In genomic region chr11:94563176-94563847, GRCh38 we compare ENCODE assay signal across 9 cellular contexts. TPM values are rescaled to one million over a fixed set of nuclear protein-coding genes. Genes with fewer than 3 reads are reported as not detected.
DNase-seq lines count a peak whose midpoint lies in the region; FAIRE-seq and TF ChIP-seq lines count a peak whose summit lies in the region.
"Had no signal": no experiment of that assay in that cellular context is flagged by ENCODE, and none has a peak within 500 bp of the region (broad histone marks: within the 10 kb centered on the region; RNA-seq: fewer than 3 reads in every experiment).

No MANE protein-coding gene starts in this region.

- no peak overlapping the region for H2AK5ac ChIP-seq in trophoblast cell (ENCODE audit: low read length)

- TF ChIP-seq CTCF in progenitor cell of endocrine pancreas (IDR thresholded peaks at IDR 0.05; ENCODE audit: unreplicated experiment) (no peak), kidney (IDR thresholded peaks at IDR 0.05; ENCODE audit: borderline replicate concordance, extremely low read depth, insufficient read depth) (no peak), GM10248 (IDR thresholded peaks at IDR 0.05; ENCODE audit: control extremely low read depth, extremely low read depth, low read depth, missing control alignments) (no peak)

- intact Hi-C loops in kidney (cut with DNase I): no loop called here

- H3K4me2 ChIP-seq in trophoblast cell (ENCODE audit: low read length): no peak overlapping the region

- DNase-seq in GM04503 (ENCODE audit: low read depth) (peak; percentile 58), RKO (ENCODE audit: low spot score) (peak; percentile 81), fibroblast of peridontal ligament (ENCODE audit: extremely low read depth) (peak; percentile 73), trophoblast cell (peak in 1 of 2 donors; percentile 47), progenitor cell of endocrine pancreas (ENCODE audit: low spot score, unreplicated experiment) (no peak), kidney (no peak), GM10248 (ENCODE audit: extremely low spot score) (no peak)
- DNase-seq in stimulated activated CD4-positive, alpha-beta T cell treated with anti-CD3 and anti-CD28 coated beads, Interleukin-2, amount 100 ng/mL, for 48 hours: no peak
- DNase-seq: SHP77 had no signal

- H3K4me1 Mint-ChIP-seq in progenitor cell of endocrine pancreas (ENCODE audit: low read depth): peaks cover 10% of the 10 kb centered on the region

- H3K9ac ChIP-seq in trophoblast cell (ENCODE audit: low read length) (no peak overlapping the region), kidney (ENCODE audit: low read length in 2 of 2) (no peak overlapping the region)

- CTCF ChIA-PET in GM10248 (lab: Yijun Ruan, JAX): interaction anchor here (0.9 to 1.0 kb wide), 2 partner anchors 11 to 16 kb away, joined by 3 read pairs; no protein-coding TSS in a partner anchor

- no peak overlapping the region for H3K4ac ChIP-seq in trophoblast cell (ENCODE audit: low read depth, low read length)

- no peaks in the 10 kb centered on the region for H3K27me3 Mint-ChIP-seq in progenitor cell of endocrine pancreas

- H2BK120ac ChIP-seq in trophoblast cell (ENCODE audit: insufficient read depth, low read length, poor library complexity): peak overlapping the region; percentile 6

- peaks cover 9 to 10% of the 10 kb centered on the region in 2 experiments for H3K4me1 ChIP-seq in trophoblast cell (ENCODE audit: control insufficient read depth in 1 of 2, insufficient read depth in 2 of 2, low read length in 2 of 2)
- no peaks in the 10 kb centered on the region for H3K4me1 ChIP-seq in kidney (ENCODE audit: control insufficient read depth in 1 of 2, insufficient read depth in 1 of 2, low read depth in 1 of 2, low read length in 2 of 2)

- no peak overlapping the region for H3K14ac ChIP-seq in trophoblast cell (ENCODE audit: low read length)

- no peak overlapping the region for H3K4me3 ChIP-seq in trophoblast cell (ENCODE audit: low read depth, low read length)
- no peak overlapping the region for H3K4me3 ChIP-seq in kidney (ENCODE audit: low read length in 2 of 2)

- H3K36me3 Mint-ChIP-seq in progenitor cell of endocrine pancreas (ENCODE audit: insufficient read depth): no peaks in the 10 kb centered on the region

- no peak overlapping the region for H3K4me3 Mint-ChIP-seq in progenitor cell of endocrine pancreas (ENCODE audit: low read depth)

- no peak overlapping the region for H3K18ac ChIP-seq in trophoblast cell (ENCODE audit: low read length)

- no peak overlapping the region for H3K23ac ChIP-seq in trophoblast cell (ENCODE audit: low read length)

- H3K9me3 ChIP-seq in trophoblast cell (ENCODE audit: insufficient read depth, low read depth, low read length) (no peaks in the 10 kb centered on the region), kidney (ENCODE audit: control insufficient read depth in 1 of 2, low read length in 2 of 2) (no peaks in the 10 kb centered on the region)

- H3K9me3 Mint-ChIP-seq in progenitor cell of endocrine pancreas (ENCODE audit: low read depth): no peaks in the 10 kb centered on the region

- no peak overlapping the region for H4K91ac ChIP-seq in trophoblast cell (ENCODE audit: low read depth, low read length)

- peak overlapping the region; percentile 7 for H2BK12ac ChIP-seq in trophoblast cell (ENCODE audit: low read length)

- no peak overlapping the region for H4K8ac ChIP-seq in trophoblast cell (ENCODE audit: low read depth, low read length)

- no peak overlapping the region for H4K12ac ChIP-seq in trophoblast cell (ENCODE audit: low read depth, low read length)

- FAIRE-seq in kidney (lab: Jason Lieb, UNC): no peak

- H3K27ac Mint-ChIP-seq in progenitor cell of endocrine pancreas: no peak overlapping the region

- H2AFZ ChIP-seq in trophoblast cell (ENCODE audit: insufficient read depth, low read length, poor library complexity): no peak overlapping the region

- H3K36me3 ChIP-seq in trophoblast cell (ENCODE audit: control insufficient read depth in 1 of 2, insufficient read depth in 2 of 2, low read length in 2 of 2): no peaks in the 10 kb centered on the region
- no peaks in the 10 kb centered on the region for H3K36me3 ChIP-seq in kidney (ENCODE audit: control insufficient read depth in 1 of 2, insufficient read depth in 2 of 2, low read length in 2 of 2)

- no peaks in the 10 kb centered on the region for H3K79me2 ChIP-seq in trophoblast cell (ENCODE audit: control insufficient read depth, insufficient read depth, low read length, poor library complexity)

- no peaks in the 10 kb centered on the region for H3K27me3 ChIP-seq in trophoblast cell (ENCODE audit: insufficient read depth, low read length)

- no peak overlapping the region for H2BK5ac ChIP-seq in trophoblast cell (ENCODE audit: low read depth, low read length, poor library complexity)

- H3K79me1 ChIP-seq in trophoblast cell (ENCODE audit: low read length): peaks cover 3% of the 10 kb centered on the region

- no CpG with 5 or more reads among the region's 4 CpGs for WGBS in trophoblast cell (ENCODE audit: extremely low coverage, insufficient coverage, insufficient read length)

- POLR2A ChIA-PET in GM10248 (lab: Yijun Ruan, JAX): no interaction called here

- peak overlapping the region; percentile 22 for H3K27ac ChIP-seq in trophoblast cell (ENCODE audit: low read depth, low read length)
- H3K27ac ChIP-seq in kidney (ENCODE audit: low read depth in 2 of 2, low read length in 2 of 2): no peak overlapping the region

RNA-seq across cellular contexts. Expression of gene PIWIL4, which starts 3.9 kb away (rescaled TPM):
- 0.85 and 1.1 TPM in 2 replicates for polyA plus RNA-seq in trophoblast cell (2013)
- total RNA-seq in progenitor cell of endocrine pancreas (1.9 and 2.6 TPM in 2 replicates), kidney (6.0 TPM)
- polyA plus RNA-seq in kidney (ENCODE audit: insufficient read depth, low read depth, low replicate concordance): 2.6 TPM

RNA-seq across cellular contexts. Expression of gene FUT4, which starts 19.6 kb away (rescaled TPM):
- polyA plus RNA-seq in trophoblast cell (2013): 4.5 and 4.8 TPM in 2 replicates
- total RNA-seq in progenitor cell of endocrine pancreas (6.6 and 7.1 TPM in 2 replicates), kidney (9.5 TPM)
- 1.2 TPM for polyA plus RNA-seq in kidney (ENCODE audit: insufficient read depth, low read depth, low replicate concordance)

RNA-seq across cellular contexts. Expression of gene C11orf97, which starts 51.1 kb away (rescaled TPM):
- polyA plus RNA-seq in trophoblast cell (2013): not detected in 2 replicates
- total RNA-seq in progenitor cell of endocrine pancreas (not detected in 2 replicates), kidney (not detected)
- 1.5 TPM for polyA plus RNA-seq in kidney (ENCODE audit: insufficient read depth, low read depth, low replicate concordance)

Comparison
In these comparisons a context has a peak if more than half of its experiments do, and no peak if none do; other contexts are left out.
1. DNase-seq: peak in GM04503 (single experiment), RKO (single experiment) and fibroblast of peridontal ligament (single experiment); none in stimulated activated CD4-positive, alpha-beta T cell treated with anti-CD3 and anti-CD28 coated beads, Interleukin-2, amount 100 ng/mL, for 48 hours (0 of 2), progenitor cell of endocrine pancreas (single experiment), kidney (single experiment) and GM10248 (single experiment).